Comparison of ENCODE assay signal across 41 cellular contexts in genomic region chr1:205896351-205896750, GRCh38. TPM values are rescaled to one million over a fixed set of nuclear protein-coding genes. Genes with fewer than 3 reads are reported as not detected.
"Had no signal": no experiment of that assay in that cellular context is flagged by ENCODE, and none has a peak within 500 bp of the region (broad histone marks: within the 10 kb centered on the region; RNA-seq: fewer than 3 reads in every experiment).

No MANE protein-coding gene starts in this region.

- H3K36me3 ChIP-seq: adrenal gland, ascending aorta, brain microvascular endothelial cell, breast epithelium, cardiac muscle cell had no signal

- H3K9me3 Mint-ChIP-seq: activated naive CD4-positive, alpha-beta T cell treated with anti-CD3 and anti-CD28 coated beads, Interleukin-2, amount 50 U/mL, for 24 hours had no signal

- FAIRE-seq: astrocyte, bronchial epithelial cell had no signal

- H3K9me3 ChIP-seq: adrenal gland, ascending aorta, body of pancreas, breast epithelium had no signal

- DNase-seq: activated effector memory CD4-positive, alpha-beta T cell treated with anti-CD3 and anti-CD28 coated beads, Interleukin-2, amount 50 U/mL, for 16 hours; activated effector memory CD4-positive, alpha-beta T cell treated with Interleukin-2 at 50 U/mL for 16 hours; activated gamma-delta T cell; activated gamma-delta T cell treated with Interleukin-2 at 50 U/mL for 16 hours; activated naive CD4-positive, alpha-beta T cell; activated naive CD4-positive, alpha-beta T cell treated with anti-CD3 and anti-CD28 coated beads for 36 hours; activated naive CD4-positive, alpha-beta T cell treated with anti-CD3 and anti-CD28 coated beads, Interleukin-2, amount 10 ng/mL, durations not matched to agents 7 days and 5 days; activated naive CD4-positive, alpha-beta T cell treated with anti-CD3 and anti-CD28 coated beads, Interleukin-2, amount 50 U/mL, for 16 hours; activated naive CD4-positive, alpha-beta T cell treated with Interleukin-2 at 50 U/mL for 16 hours; activated naive CD8-positive, alpha-beta T cell treated with anti-CD3 and anti-CD28 coated beads for 36 hours; activated naive CD8-positive, alpha-beta T cell treated with anti-CD3 and anti-CD28 coated beads, Interleukin-2, amount 10 ng/mL, durations not matched to agents 7 days and 5 days; activated naive CD8-positive, alpha-beta T cell treated with anti-CD3 and anti-CD28 coated beads, Interleukin-2, amount 50 U/mL, for 24 hours; activated T-cell treated with anti-CD3 and anti-CD28 coated beads, Interleukin-2, amount 50 U/mL, for 24 hours; activated T-cell treated with anti-CD3 and anti-CD28 coated beads, Interleukin-2, amount 50 U/mL, for 4 hours; activated T-cell treated with anti-CD3 and anti-CD28 coated beads, Interleukin-2, amount 50 U/mL, for 48 hours; activated T-cell treated with anti-CD3 and anti-CD28 coated beads, Interleukin-2, amount 50 U/mL, for 72 hours; adrenal gland; amniotic stem cell; amygdala; anterior cingulate cortex; aorta; body of pancreas; brain microvascular endothelial cell; caudate nucleus; central memory CD4-positive, alpha-beta T cell; cerebellar nuclear complex had no signal

- H3K4me3 ChIP-seq: adrenal gland, ascending aorta, body of pancreas, breast epithelium, cardiac muscle cell had no signal

- H3K4me3 Mint-ChIP-seq: activated naive CD4-positive, alpha-beta T cell treated with anti-CD3 and anti-CD28 coated beads for 36 hours; activated naive CD4-positive, alpha-beta T cell treated with anti-CD3 and anti-CD28 coated beads, Interleukin-2, amount 10 ng/mL, durations not matched to agents 7 days and 5 days; activated naive CD4-positive, alpha-beta T cell treated with anti-CD3 and anti-CD28 coated beads, Interleukin-2, amount 50 U/mL, for 24 hours; activated naive CD8-positive, alpha-beta T cell; activated naive CD8-positive, alpha-beta T cell treated with anti-CD3 and anti-CD28 coated beads for 36 hours; activated naive CD8-positive, alpha-beta T cell treated with anti-CD3 and anti-CD28 coated beads, Interleukin-2, amount 10 ng/mL, durations not matched to agents 7 days and 5 days; activated naive CD8-positive, alpha-beta T cell treated with anti-CD3 and anti-CD28 coated beads, Interleukin-2, amount 50 U/mL, for 24 hours; activated T-cell treated with anti-CD3 and anti-CD28 coated beads, Interleukin-2, amount 50 U/mL, for 24 hours; activated T-cell treated with anti-CD3 and anti-CD28 coated beads, Interleukin-2, amount 50 U/mL, for 4 hours; activated T-cell treated with anti-CD3 and anti-CD28 coated beads, Interleukin-2, amount 50 U/mL, for 72 hours; activated T-helper 1 cell treated with anti-CD3 and anti-CD28 coated beads, Interleukin-12 subunit alpha, Interleukin-12 subunit beta, Interleukin-2, Interleukin-4 antibody, amounts not matched to agents 30 ng/mL and 10 ng/mL and 1 ng/mL, durations not matched to agents 14 hours and 24 hours and 36 hours; activated T-helper 17 cell treated with anti-CD3 and anti-CD28 coated beads, Interleukin-2, amount 50 U/mL, for 72 hours; brain; central memory CD8-positive, alpha-beta T cell had no signal

- H3K27me3 ChIP-seq: ascending aorta, body of pancreas, brain microvascular endothelial cell, breast epithelium, cardiac muscle cell had no signal

- H3K27me3 Mint-ChIP-seq: brain had no signal

- ATAC-seq: activated naive CD4-positive, alpha-beta T cell treated with anti-CD3 and anti-CD28 coated beads, Interleukin-2, amount 50 U/mL, for 72 hours; activated naive CD8-positive, alpha-beta T cell treated with anti-CD3 and anti-CD28 coated beads, Interleukin-2, amount 50 U/mL, for 24 hours; activated T-cell treated with anti-CD3 and anti-CD28 coated beads, Interleukin-2, amount 50 U/mL, for 4 hours; activated T-cell treated with anti-CD3 and anti-CD28 coated beads, Interleukin-2, amount 50 U/mL, for 72 hours; activated T-helper 17 cell treated with anti-CD3 and anti-CD28 coated beads, Interleukin-2, amount 50 U/mL, for 72 hours; body of pancreas had no signal

- H3K27ac Mint-ChIP-seq: activated naive CD4-positive, alpha-beta T cell treated with anti-CD3 and anti-CD28 coated beads for 36 hours; activated naive CD4-positive, alpha-beta T cell treated with anti-CD3 and anti-CD28 coated beads, Interleukin-2, amount 10 ng/mL, durations not matched to agents 7 days and 5 days; activated naive CD4-positive, alpha-beta T cell treated with anti-CD3 and anti-CD28 coated beads, Interleukin-2, amount 50 U/mL, for 24 hours; activated naive CD4-positive, alpha-beta T cell treated with anti-CD3 and anti-CD28 coated beads, Interleukin-2, amount 50 U/mL, for 72 hours; activated naive CD8-positive, alpha-beta T cell; activated naive CD8-positive, alpha-beta T cell treated with anti-CD3 and anti-CD28 coated beads for 36 hours; activated naive CD8-positive, alpha-beta T cell treated with anti-CD3 and anti-CD28 coated beads, Interleukin-2, amount 10 ng/mL, durations not matched to agents 7 days and 5 days; activated naive CD8-positive, alpha-beta T cell treated with anti-CD3 and anti-CD28 coated beads, Interleukin-2, amount 50 U/mL, for 24 hours; activated T-cell treated with anti-CD3 and anti-CD28 coated beads, Interleukin-2, amount 50 U/mL, for 24 hours; activated T-cell treated with anti-CD3 and anti-CD28 coated beads, Interleukin-2, amount 50 U/mL, for 72 hours; activated T-helper 1 cell treated with anti-CD3 and anti-CD28 coated beads, Interleukin-12 subunit alpha, Interleukin-12 subunit beta, Interleukin-2, Interleukin-4 antibody, amounts not matched to agents 30 ng/mL and 10 ng/mL and 1 ng/mL, durations not matched to agents 14 hours and 24 hours and 36 hours; activated T-helper 17 cell treated with anti-CD3 and anti-CD28 coated beads, Interleukin-2, amount 50 U/mL, for 72 hours; activated T-helper 2 cell treated with anti-CD3 and anti-CD28 coated beads, Interferon-gamma antibody, Interleukin-2, Interleukin-4, amounts not matched to agents 10 μg/mL and 5 μg/mL and 100 μg/mL, durations not matched to agents 14 hours and 24 hours and 36 hours; brain had no signal

- H3K4me1 ChIP-seq: adrenal gland, ascending aorta, breast epithelium had no signal

- H3K36me3 Mint-ChIP-seq: activated naive CD4-positive, alpha-beta T cell treated with anti-CD3 and anti-CD28 coated beads, Interleukin-2, amount 10 ng/mL, durations not matched to agents 7 days and 5 days had no signal

- H3K4me1 Mint-ChIP-seq: activated naive CD4-positive, alpha-beta T cell treated with anti-CD3 and anti-CD28 coated beads, Interleukin-2, amount 50 U/mL, for 24 hours; activated naive CD8-positive, alpha-beta T cell treated with anti-CD3 and anti-CD28 coated beads for 36 hours; activated T-helper 17 cell treated with anti-CD3 and anti-CD28 coated beads, Interleukin-2, amount 50 U/mL, for 72 hours; central memory CD8-positive, alpha-beta T cell had no signal

- H3K27ac ChIP-seq: adrenal gland, ascending aorta, body of pancreas, brain microvascular endothelial cell, breast epithelium, cardiac muscle cell had no signal

RNA-seq across cellular contexts. Expression of gene PM20D1, which starts 46.4 kb away (rescaled TPM):
- total RNA-seq: ascending aorta, astrocyte, bronchial epithelial cell, cardiac muscle cell, chondrocyte had no signal

RNA-seq across cellular contexts. Expression of gene SLC26A9, which starts 46.9 kb away (rescaled TPM):
- total RNA-seq: activated naive CD4-positive, alpha-beta T cell treated with anti-CD3 and anti-CD28 coated beads for 36 hours; activated naive CD4-positive, alpha-beta T cell treated with anti-CD3 and anti-CD28 coated beads, Interleukin-2, amount 50 U/mL, for 72 hours; activated naive CD8-positive, alpha-beta T cell treated with anti-CD3 and anti-CD28 coated beads for 36 hours; activated naive CD8-positive, alpha-beta T cell treated with anti-CD3 and anti-CD28 coated beads, Interleukin-2, amount 10 ng/mL, durations not matched to agents 7 days and 5 days; activated T-cell treated with anti-CD3 and anti-CD28 coated beads, Interleukin-2, amount 50 U/mL, for 4 hours; activated T-cell treated with anti-CD3 and anti-CD28 coated beads, Interleukin-2, amount 50 U/mL, for 72 hours; activated T-helper 1 cell treated with anti-CD3 and anti-CD28 coated beads, Interleukin-12 subunit alpha, Interleukin-12 subunit beta, Interleukin-2, Interleukin-4 antibody, amounts not matched to agents 30 ng/mL and 10 ng/mL and 1 ng/mL, durations not matched to agents 14 hours and 24 hours and 36 hours; activated T-helper 17 cell treated with anti-CD3 and anti-CD28 coated beads, Interleukin-2, amount 50 U/mL, for 72 hours; activated T-helper 2 cell treated with anti-CD3 and anti-CD28 coated beads, Interferon-gamma antibody, Interleukin-2, Interleukin-4, amounts not matched to agents 10 μg/mL and 5 μg/mL and 100 μg/mL, durations not matched to agents 14 hours and 24 hours and 36 hours; ascending aorta; astrocyte; breast epithelium; bronchial epithelial cell; cerebellum; chondrocyte had no signal
